12 cellular contexts compared by ENCODE assay signal in genomic region chr12:8077207-8077606, GRCh38. TPM values are rescaled to one million over a fixed set of nuclear protein-coding genes. Genes with fewer than 3 reads are reported as not detected.
DNase-seq lines count a peak whose midpoint lies in the region; ATAC-seq and TF ChIP-seq lines count a peak whose summit lies in the region.
"Had no signal": no experiment of that assay in that cellular context is flagged by ENCODE, and none has a peak within 500 bp of the region (broad histone marks: within the 10 kb centered on the region; RNA-seq: fewer than 3 reads in every experiment).

No MANE protein-coding gene starts in this region.

- no peak overlapping the region for H4K91ac ChIP-seq in neuronal stem cell (ENCODE audit: low read depth, low read length, poor library complexity)

- H3K9me3 Mint-ChIP-seq in brain: peaks cover 0 to 2% (median 0%) of the 10 kb centered on the region in 5 experiments
- H3K9me3 Mint-ChIP-seq: activated CD4-positive, alpha-beta memory T cell treated with anti-CD3 and anti-CD28 coated beads, Interleukin-2, amount 10 ng/mL, durations not matched to agents 7 days and 5 days; type B pancreatic cell had no signal

- no peak overlapping the region for H3K4me2 ChIP-seq in neuronal stem cell (ENCODE audit: insufficient read depth, low read length, poor library complexity, severe bottlenecking)

- H2AK5ac ChIP-seq in neuronal stem cell (ENCODE audit: low read depth, low read length): no peak overlapping the region

- no peak for TF ChIP-seq CTCF in brain (conservative IDR thresholded peaks at IDR 0.05)

- H2BK12ac ChIP-seq in neuronal stem cell (ENCODE audit: low read length): no peak overlapping the region

- H3K27ac ChIP-seq in neuronal stem cell (replicated peaks; ENCODE audit: low read length): no peak overlapping the region

- H3K9ac ChIP-seq in neuronal stem cell (ENCODE audit: low read depth, low read length, poor library complexity): no peak overlapping the region

- WGBS in neuronal stem cell (ENCODE audit: extremely low coverage in 2 of 2, insufficient read length in 2 of 2, insufficient replicate concordance in 1 of 2), 2 donors: no CpG with 5 or more reads among the region's 4 CpGs

- no peak for ATAC-seq in HG03378 (IDR thresholded peaks at IDR 0.05; ENCODE audit: unreplicated experiment)

- H3K27ac Mint-ChIP-seq in brain: peak overlapping the region in 3 of 5 experiments; percentile 26 to 55 (median 54)
- H3K27ac Mint-ChIP-seq: activated CD4-positive, alpha-beta memory T cell treated with anti-CD3 and anti-CD28 coated beads, Interleukin-2, amount 10 ng/mL, durations not matched to agents 7 days and 5 days; type B pancreatic cell had no signal

- H3K14ac ChIP-seq in neuronal stem cell (ENCODE audit: low read length): no peak overlapping the region

- H3K9me3 ChIP-seq in neuronal stem cell (replicated peaks in 1 of 2; ENCODE audit: control insufficient read depth in 2 of 2, insufficient read depth in 1 of 2, low read depth in 1 of 2, low read length in 2 of 2): no peaks in the 10 kb centered on the region

- H3K36me3 Mint-ChIP-seq in brain: no peaks in the 10 kb centered on the region
- H3K36me3 Mint-ChIP-seq: type B pancreatic cell had no signal

- H3K79me1 ChIP-seq in neuronal stem cell (ENCODE audit: low read depth, low read length): no peaks in the 10 kb centered on the region

- peak overlapping the region; percentile 79 for H2AFZ ChIP-seq in neuronal stem cell (ENCODE audit: low read length)

- H3K27me3 Mint-ChIP-seq in brain: peaks cover 12% of the 10 kb centered on the region
- H3K27me3 Mint-ChIP-seq: activated CD4-positive, alpha-beta memory T cell treated with anti-CD3 and anti-CD28 coated beads, Interleukin-2, amount 10 ng/mL, durations not matched to agents 7 days and 5 days; type B pancreatic cell had no signal

- DNase-seq in NCI-H1417 (lab: John Stamatoyannopoulos, UW) (peak in 2 of 3 experiments; percentile 45 to 80), NCI-H1417 treated with DMSO at 0.1 percent for 48 hours (lab: John Stamatoyannopoulos, UW) (no peak), NCI-H1436 (lab: John Stamatoyannopoulos, UW) (peak; percentile 10), neuronal stem cell (ENCODE audit: low spot score) (no peak), NK-92 (lab: John Stamatoyannopoulos, UW; ENCODE audit: unreplicated experiment) (no peak), activated T-cell treated with anti-CD3 and anti-CD28 coated beads for 4 hours (no peak)
- DNase-seq: activated CD4-positive, alpha-beta memory T cell treated with anti-CD3 and anti-CD28 coated beads, Interleukin-2, amount 10 ng/mL, durations not matched to agents 7 days and 5 days; cerebellar nuclear complex; NCI-H1694 had no signal

- no peak overlapping the region for H2BK15ac ChIP-seq in neuronal stem cell (ENCODE audit: low read length)

- H3K4me1 Mint-ChIP-seq in brain: peaks cover 33% of the 10 kb centered on the region

- H2BK120ac ChIP-seq in neuronal stem cell (ENCODE audit: low read depth, low read length): no peak overlapping the region

- H3K23ac ChIP-seq in neuronal stem cell (ENCODE audit: low read depth, low read length, poor library complexity): no peak overlapping the region

- H3K4me3 ChIP-seq in neuronal stem cell (ENCODE audit: low read length in 2 of 2): no peak overlapping the region

- no peaks in the 10 kb centered on the region for H3K36me3 ChIP-seq in neuronal stem cell (replicated peaks in 1 of 2; ENCODE audit: control insufficient read depth in 2 of 2, insufficient read depth in 2 of 2, low read length in 2 of 2)

- H3K27me3 ChIP-seq in neuronal stem cell (ENCODE audit: control insufficient read depth in 3 of 3, insufficient read depth in 3 of 3, low read depth in 1 of 3, low read length in 3 of 3): no peaks in the 10 kb centered on the region

- peak overlapping the region in 3 of 5 experiments; percentile 18 to 54 (median 32) for H3K4me3 Mint-ChIP-seq in brain
- H3K4me3 Mint-ChIP-seq: activated CD4-positive, alpha-beta memory T cell treated with anti-CD3 and anti-CD28 coated beads, Interleukin-2, amount 10 ng/mL, durations not matched to agents 7 days and 5 days; type B pancreatic cell had no signal

- no peak overlapping the region for H2BK5ac ChIP-seq in neuronal stem cell (ENCODE audit: low read length)

- no peak overlapping the region for H3K18ac ChIP-seq in neuronal stem cell (ENCODE audit: low read length)

- peaks cover 2% of the 10 kb centered on the region in 2 donors for H3K4me1 ChIP-seq in neuronal stem cell (ENCODE audit: control insufficient read depth in 2 of 2, insufficient read depth in 1 of 2, low read depth in 1 of 2, low read length in 2 of 2)

- no peak overlapping the region for H3K4ac ChIP-seq in neuronal stem cell (ENCODE audit: low read length)

- no peak overlapping the region for H4K8ac ChIP-seq in neuronal stem cell (ENCODE audit: low read depth, low read length)

RNA-seq across cellular contexts. Expression of gene NECAP1, which starts 4.9 kb away (rescaled TPM):
- polyA plus RNA-seq in brain (ENCODE audit: insufficient read depth, low read depth, low replicate concordance): 43.4 TPM
- 14.3 TPM for polyA plus RNA-seq in neuronal stem cell (2013, experiment 1 of 2)
- polyA plus RNA-seq in neuronal stem cell (2013, experiment 2 of 2): 14.5 TPM

RNA-seq across cellular contexts. Expression of gene C3AR1, which starts 11.0 kb away (rescaled TPM):
- 4.1 TPM for polyA plus RNA-seq in brain (ENCODE audit: insufficient read depth, low read depth, low replicate concordance)
- not detected for polyA plus RNA-seq in neuronal stem cell (2013, experiment 1 of 2)
- polyA plus RNA-seq in neuronal stem cell (2013, experiment 2 of 2): not detected

RNA-seq across cellular contexts. Expression of gene FOXJ2, which starts 44.7 kb away (rescaled TPM):
- 23.0 TPM for polyA plus RNA-seq in brain (ENCODE audit: insufficient read depth, low read depth, low replicate concordance)
- 7.9 TPM for polyA plus RNA-seq in neuronal stem cell (2013, experiment 1 of 2)
- polyA plus RNA-seq in neuronal stem cell (2013, experiment 2 of 2): 8.3 TPM

RNA-seq across cellular contexts. Expression of gene CLEC4A, which starts 46.2 kb away (rescaled TPM):
- polyA plus RNA-seq in brain (ENCODE audit: insufficient read depth, low read depth, low replicate concordance): not detected
- polyA plus RNA-seq in neuronal stem cell (2013, experiment 1 of 2): 0.17 TPM
- 0.22 TPM for polyA plus RNA-seq in neuronal stem cell (2013, experiment 2 of 2)

Comparison
In these comparisons a context has a peak if more than half of its experiments do, and no peak if none do; other contexts are left out.
1. DNase-seq: peak in NCI-H1417 (2 of 3) and NCI-H1436 (single experiment); none in NCI-H1417 treated with DMSO at 0.1 percent for 48 hours (single experiment), neuronal stem cell (single experiment), NK-92 (single experiment) and activated T-cell treated with anti-CD3 and anti-CD28 coated beads for 4 hours (single experiment).